Comparison of ENCODE assay signal across 8 cellular contexts in the genomic region with DNA sequence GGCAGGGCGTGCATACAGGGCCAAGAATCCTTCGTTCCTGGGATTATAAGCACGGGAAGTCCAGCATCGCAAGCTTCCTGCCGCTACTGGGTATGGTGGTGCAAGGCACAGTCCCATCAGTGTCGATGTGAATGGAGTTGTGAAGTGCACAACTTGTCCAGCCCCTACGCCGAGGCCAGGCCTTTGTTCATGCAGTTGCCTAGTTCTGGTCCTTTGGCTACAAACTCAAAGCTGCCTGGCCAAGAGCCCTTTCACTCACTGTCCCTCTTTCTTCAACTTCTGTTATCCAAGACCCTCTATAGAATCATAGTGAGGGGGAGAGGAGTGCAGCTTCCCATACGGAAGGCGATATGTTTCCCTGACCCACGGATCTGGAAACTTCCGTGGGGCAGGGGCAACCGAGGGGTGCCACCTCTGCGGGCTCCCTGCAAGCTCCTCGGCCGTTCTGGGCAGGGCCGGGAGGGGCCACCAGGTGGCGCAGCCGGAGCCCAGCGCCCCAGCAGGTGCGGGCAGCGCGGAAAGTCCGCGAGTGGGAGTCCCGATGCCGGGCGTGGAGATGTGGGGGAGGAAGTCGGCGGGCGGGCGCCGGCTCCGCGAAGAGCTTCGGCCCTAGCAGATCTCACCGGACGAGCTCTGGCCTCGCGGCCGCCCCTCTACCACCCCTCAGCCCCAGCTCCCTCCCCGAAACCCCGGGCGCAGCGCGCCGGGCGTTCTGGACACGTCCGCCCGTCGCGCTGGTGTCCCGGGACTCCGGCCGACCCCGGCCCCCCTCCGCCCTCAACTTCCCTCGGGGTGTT. TPM values are rescaled to one million over a fixed set of nuclear protein-coding genes. Genes with fewer than 3 reads are reported as not detected.
A peak's percentile ranks its signal among the peaks of the same experiment; 100 is the strongest.
DNase-seq lines count a peak whose midpoint lies in the region; ATAC-seq and TF ChIP-seq lines count a peak whose summit lies in the region.

No MANE protein-coding gene starts in this region.

- H3K4me3 Mint-ChIP-seq in CD8-positive, alpha-beta T cell: peak overlapping the region; percentile 98
- H3K4me3 Mint-ChIP-seq in activated naive CD8-positive, alpha-beta T cell treated with anti-CD3 and anti-CD28 coated beads for 36 hours: peak overlapping the region; percentile 97

- H3K36me3 Mint-ChIP-seq in CD8-positive, alpha-beta T cell: peaks cover 36% of the 10 kb centered on the region
- peaks cover 40% of the 10 kb centered on the region for H3K36me3 Mint-ChIP-seq in activated naive CD8-positive, alpha-beta T cell treated with anti-CD3 and anti-CD28 coated beads for 36 hours

- no peak for TF ChIP-seq POLR2A in vagina (IDR thresholded peaks at IDR 0.05)

- H2AFZ ChIP-seq in SK-N-SH (ENCODE audit: low read depth): no peak overlapping the region

- no peaks in the 10 kb centered on the region for H4K20me1 ChIP-seq in SK-N-SH (ENCODE audit: insufficient read depth)

- no peak overlapping the region for H3K9ac ChIP-seq in SK-N-SH

- 57% methylated on average over 10 of the region's 59 CpGs for WGBS in SK-N-SH (ENCODE audit: low lambda C conversion rate)
- 9 to 19% (median 12%) methylated on average over 27 to 59 of the region's 59 CpGs for WGBS in psoas muscle, 3 donors

- no peaks in the 10 kb centered on the region for H3K9me3 ChIP-seq in CD8-positive, alpha-beta T cell (ENCODE audit: low read length)
- H3K9me3 ChIP-seq in SK-N-SH: no peaks in the 10 kb centered on the region
- no peaks in the 10 kb centered on the region for H3K9me3 ChIP-seq in psoas muscle
- no peaks in the 10 kb centered on the region for H3K9me3 ChIP-seq in vagina

- peak overlapping the region; percentile 79 for H3K27ac ChIP-seq in CD8-positive, alpha-beta T cell (ENCODE audit: low read depth, low read length)
- no peak overlapping the region for H3K27ac ChIP-seq in SK-N-SH (ENCODE audit: low read depth in 2 of 2, low read length in 1 of 2)
- no peak overlapping the region for H3K27ac ChIP-seq in psoas muscle
- H3K27ac ChIP-seq in vagina: peak overlapping the region; percentile 69

- peaks cover 56% of the 10 kb centered on the region for H3K4me1 ChIP-seq in CD8-positive, alpha-beta T cell (ENCODE audit: insufficient read depth, low read length)
- H3K4me1 ChIP-seq in SK-N-SH (ENCODE audit: control insufficient read depth in 1 of 2, insufficient read depth in 2 of 2, low read depth in 1 of 2, low read length in 1 of 2) (peaks cover 0 to 16% of the 10 kb centered on the region in 2 experiments; a peak in 1 of 4 replicates), psoas muscle (peaks cover 3% of the 10 kb centered on the region), vagina (peaks cover 8% of the 10 kb centered on the region)

- intact Hi-C loops in CD8-positive, alpha-beta T cell (cut with DNase I, micrococcal nuclease): loop anchor here (1.0 to 10.0 kb wide), 12 partner anchors 9 to 1221 kb away; a partner anchor contains a TSS
- intact Hi-C loops in left ventricle myocardium superior (cut with micrococcal nuclease) (loop anchor here (5.0 kb wide), 1 partner anchor 118 kb away; no protein-coding TSS in a partner anchor), psoas muscle (cut with DNase I) (loop anchor here (1.0 to 10.0 kb wide), 4 partner anchors 47 to 121 kb away; no protein-coding TSS in a partner anchor), vagina (cut with DNase I) (no loop called here)

- POLR2A ChIA-PET in CD8-positive, alpha-beta T cell (lab: Charles Lee): interaction anchor here (0.7 to 4.9 kb wide), 30 partner anchors 9 to 135 kb away, joined by 3 to 97 read pairs (median 5); no protein-coding TSS in a partner anchor
- POLR2A ChIA-PET in SK-N-SH (lab: Yijun Ruan, JAX): interaction anchor here (1.0 kb wide), 1 partner anchor 127 kb away, joined by 3 read pairs; no protein-coding TSS in a partner anchor

- no peaks in the 10 kb centered on the region for H3F3A ChIP-seq in SK-N-SH (replicated peaks; ENCODE audit: insufficient read depth)

- no peaks in the 10 kb centered on the region for H3K27me3 Mint-ChIP-seq in CD8-positive, alpha-beta T cell (ENCODE audit: low read depth)
- H3K27me3 Mint-ChIP-seq in activated naive CD8-positive, alpha-beta T cell treated with anti-CD3 and anti-CD28 coated beads for 36 hours: no peaks in the 10 kb centered on the region

- H3K4me2 ChIP-seq in SK-N-SH: peak overlapping the region; percentile 83

- no peaks in the 10 kb centered on the region for H3K79me2 ChIP-seq in SK-N-SH (ENCODE audit: insufficient read depth)

- DNase-seq in CD8-positive, alpha-beta T cell: peak; percentile 79 to 94 (median 86)
- peak; percentile 85 for DNase-seq in SK-N-SH
- DNase-seq in activated naive CD8-positive, alpha-beta T cell treated with anti-CD3 and anti-CD28 coated beads for 36 hours: peak; percentile 89
- peak; percentile 83 for DNase-seq in left ventricle myocardium superior
- DNase-seq in psoas muscle: peak; percentile 56 to 79
- DNase-seq in vagina (ENCODE audit: extremely low spot score in 2 of 2): no peak

- CTCF ChIA-PET in CD8-positive, alpha-beta T cell (lab: Charles Lee): interaction anchor here (0.6 to 10.2 kb wide), 56 partner anchors 10 to 144 kb away, joined by 3 to 420 read pairs (median 6); no protein-coding TSS in a partner anchor
- CTCF ChIA-PET in SK-N-SH (lab: Yijun Ruan, JAX): interaction anchor here (0.6 to 7.7 kb wide), 80 partner anchors 10 to 1193 kb away, joined by 3 to 110 read pairs (median 6); a partner anchor contains a TSS

- peaks cover 4% of the 10 kb centered on the region for H3K36me3 ChIP-seq in CD8-positive, alpha-beta T cell (ENCODE audit: insufficient read depth, low read length)
- no peaks in the 10 kb centered on the region for H3K36me3 ChIP-seq in SK-N-SH (replicated peaks in 1 of 2; ENCODE audit: control insufficient read depth in 1 of 2, insufficient read depth in 2 of 2, low read length in 1 of 2)
- no peaks in the 10 kb centered on the region for H3K36me3 ChIP-seq in psoas muscle (ENCODE audit: insufficient read depth in 1 of 2, low read depth in 1 of 2)
- H3K36me3 ChIP-seq in vagina: no peaks in the 10 kb centered on the region

- H3K4me1 Mint-ChIP-seq in CD8-positive, alpha-beta T cell (ENCODE audit: low read depth): peaks cover 66% of the 10 kb centered on the region
- peaks cover 54% of the 10 kb centered on the region for H3K4me1 Mint-ChIP-seq in activated naive CD8-positive, alpha-beta T cell treated with anti-CD3 and anti-CD28 coated beads for 36 hours

- H3K27me3 ChIP-seq in CD8-positive, alpha-beta T cell (ENCODE audit: insufficient read depth, low read length): no peaks in the 10 kb centered on the region
- H3K27me3 ChIP-seq in SK-N-SH (ENCODE audit: insufficient read depth): peaks cover 6% of the 10 kb centered on the region; the same call in 1 of the 2 replicates
- peaks cover 0 to 26% (median 0%) of the 10 kb centered on the region in 3 donors for H3K27me3 ChIP-seq in psoas muscle (ENCODE audit: insufficient read depth in 3 of 3, low read length in 2 of 3)
- H3K27me3 ChIP-seq in vagina: no peaks in the 10 kb centered on the region

- ATAC-seq in CD8-positive, alpha-beta T cell: peak; percentile 61
- ATAC-seq in GM19452 (IDR thresholded peaks at IDR 0.05; ENCODE audit: unreplicated experiment) (peak; percentile 68), HG03565 (IDR thresholded peaks at IDR 0.05; ENCODE audit: unreplicated experiment) (peak; percentile 45), left ventricle myocardium superior (peak; percentile 95), psoas muscle (peak; percentile 70 to 94 (median 82))

- peak; percentile 98 for TF ChIP-seq CTCF in CD8-positive, alpha-beta T cell (IDR thresholded peaks at IDR 0.05)
- TF ChIP-seq CTCF in SK-N-SH (IDR thresholded peaks at IDR 0.05): peak; percentile 87
- TF ChIP-seq CTCF in psoas muscle (IDR thresholded peaks at IDR 0.05): peak; percentile 75
- TF ChIP-seq CTCF in vagina (IDR thresholded peaks at IDR 0.05): peak in 2 of 3 experiments; percentile 52 to 69

- peak overlapping the region; percentile 96 for H3K4me3 ChIP-seq in CD8-positive, alpha-beta T cell (ENCODE audit: low read depth, low read length)
- peak overlapping the region; percentile 56 to 63 for H3K4me3 ChIP-seq in SK-N-SH (ENCODE audit: low read depth in 2 of 2, low read length in 1 of 2)
- H3K4me3 ChIP-seq in psoas muscle: peak overlapping the region; percentile 68
- peak overlapping the region; percentile 55 to 56 for H3K4me3 ChIP-seq in vagina

- peak overlapping the region; percentile 95 for H3K27ac Mint-ChIP-seq in CD8-positive, alpha-beta T cell
- peak overlapping the region; percentile 95 for H3K27ac Mint-ChIP-seq in activated naive CD8-positive, alpha-beta T cell treated with anti-CD3 and anti-CD28 coated beads for 36 hours

- peak; percentile 51 for TF ChIP-seq RAD21 in SK-N-SH (IDR thresholded peaks at IDR 0.05; ENCODE audit: low read length)

- no peaks in the 10 kb centered on the region for H3K9me2 ChIP-seq in SK-N-SH

- no peaks in the 10 kb centered on the region for H3K9me3 Mint-ChIP-seq in CD8-positive, alpha-beta T cell
- peaks cover 7% of the 10 kb centered on the region for H3K9me3 Mint-ChIP-seq in activated naive CD8-positive, alpha-beta T cell treated with anti-CD3 and anti-CD28 coated beads for 36 hours

- TF ChIP-seq EP300 in SK-N-SH (IDR thresholded peaks at IDR 0.05; ENCODE audit: borderline replicate concordance in 1 of 2, low read depth in 1 of 2, low read length in 1 of 2): no peak

TF ChIP-seq in SK-N-SH, 30 proteins besides CTCF, POLR2A, EP300 and RAD21:
- TF ChIP-seq SMC3 (IDR thresholded peaks at IDR 0.05; ENCODE audit: low read depth, low read length): peak; percentile 76
- TF ChIP-seq GABPA (IDR thresholded peaks at IDR 0.05; ENCODE audit: low read depth): no peak
- no peak for TF ChIP-seq TCF12 (IDR thresholded peaks at IDR 0.05)
- TF ChIP-seq RXRA (IDR thresholded peaks at IDR 0.05; ENCODE audit: borderline replicate concordance, low read depth): no peak

RNA-seq across cellular contexts. Expression of a gene that starts 0.7 kb away (rescaled TPM):
- 10 to 100 TPM; 58.2 to 65.2 TPM for total RNA-seq in CD8-positive, alpha-beta T cell
- polyA plus RNA-seq in SK-N-SH (2012; rRNA removed) (0.03 and 0.10 TPM in 2 replicates), psoas muscle (under 1 TPM in 2 of 3 donors, not detected in 1; 0.01 to 0.03 TPM)
- 0.06 and 0.09 TPM in 2 replicates for polyA plus RNA-seq in SK-N-SH (2012; cell fraction: cytosol; rRNA removed)
- 0.13 and 0.15 TPM in 2 replicates for polyA plus RNA-seq in SK-N-SH (2012; cell fraction: nucleus; rRNA removed)
- total RNA-seq in activated naive CD8-positive, alpha-beta T cell treated with anti-CD3 and anti-CD28 coated beads for 36 hours: 10 to 100 TPM; 42.7 to 46.6 TPM
- total RNA-seq in left ventricle myocardium superior (0.42 TPM), psoas muscle (under 1 TPM; 0.10 to 0.27 (median 0.22) TPM), vagina (8.8 TPM)

Comparison
In these comparisons a context has a peak if more than half of its experiments do, and no peak if none do; other contexts are left out.
1. ATAC-seq: peak in every context shown above with its lines; median percentile 95 in left ventricle myocardium superior; 82 in psoas muscle; 68 in GM19452; 61 in CD8-positive, alpha-beta T cell; 45 in HG03565.
2. DNase-seq: peak in CD8-positive, alpha-beta T cell (7 of 7), SK-N-SH (single experiment), activated naive CD8-positive, alpha-beta T cell treated with anti-CD3 and anti-CD28 coated beads for 36 hours (single experiment), left ventricle myocardium superior (single experiment) and psoas muscle (2 of 2); none in vagina (0 of 2).
3. H3K27ac ChIP-seq: peak in CD8-positive, alpha-beta T cell (single experiment) and vagina (single experiment); none in SK-N-SH (0 of 2) and psoas muscle (single experiment).
4. Peak in every context shown above with its lines, with median percentiles within 50 percentile points of each other: H3K4me3 ChIP-seq and CTCF ChIP-seq.